14 cellular contexts compared by ENCODE assay signal in the genomic region with DNA sequence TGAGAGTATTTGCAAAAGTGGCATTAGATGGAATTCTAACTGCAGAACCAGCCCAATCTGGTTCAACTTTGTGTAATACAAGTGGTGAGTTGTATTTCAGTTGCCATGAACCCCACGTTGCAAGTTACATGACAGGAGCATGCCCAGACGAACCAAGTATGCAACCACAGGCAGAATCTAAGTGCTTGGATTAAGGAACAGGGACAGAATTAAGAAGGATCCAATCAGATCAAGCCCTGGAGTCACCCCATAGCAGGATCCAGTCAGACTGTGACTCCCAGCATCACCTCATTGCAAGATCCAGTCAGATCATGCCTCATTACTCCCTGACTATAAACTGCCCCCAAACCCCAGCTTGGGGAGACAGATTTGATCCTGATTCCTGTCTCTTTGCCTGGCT.
DNase-seq lines count a peak whose midpoint lies in the region; ATAC-seq, FAIRE-seq and TF ChIP-seq lines count a peak whose summit lies in the region.
"Had no signal": no experiment of that assay in that cellular context is flagged by ENCODE, and none has a peak within 500 bp of the region (broad histone marks: within the 10 kb centered on the region; RNA-seq: fewer than 3 reads in every experiment).

No MANE protein-coding gene starts in this region.

- no peaks in the 10 kb centered on the region for H3K9me3 ChIP-seq in upper lobe of right lung

- H3F3A ChIP-seq in GM23338 (replicated peaks; ENCODE audit: low read depth): no peaks in the 10 kb centered on the region

- intact Hi-C loops in activated CD4-positive, alpha-beta T cell treated with anti-CD3 and anti-CD28 coated beads, Interleukin-2, amount 10 ng/mL, durations not matched to agents 24 days and 14 days (cut with micrococcal nuclease): no loop called here
- intact Hi-C loops in upper lobe of right lung (cut with DNase I): no loop called here

- no peak overlapping the region for H3K27ac Mint-ChIP-seq in GM23338
- no peak overlapping the region for H3K27ac Mint-ChIP-seq in activated CD4-positive, alpha-beta T cell treated with anti-CD3 and anti-CD28 coated beads, Interleukin-2, amount 10 ng/mL, durations not matched to agents 24 days and 14 days
- H3K27ac Mint-ChIP-seq: CD4-positive, CD25-positive, alpha-beta regulatory T cell had no signal

- H3K4me3 ChIP-seq in GM23338: no peak overlapping the region
- H3K4me3 ChIP-seq in bronchial epithelial cell (ENCODE audit: low read depth, low read length): no peak overlapping the region
- H3K4me3 ChIP-seq in upper lobe of right lung: no peak overlapping the region
- H3K4me3 ChIP-seq: BLaER1 treated with 17β-estradiol and CSF1 and Interleukin-3, amounts not matched to agents 10 nM and 100 nM had no signal

- no peaks in the 10 kb centered on the region for H4K20me1 ChIP-seq in GM23338 (replicated peaks; ENCODE audit: insufficient read depth)
- H4K20me1 ChIP-seq: BLaER1 treated with 17β-estradiol and CSF1 and Interleukin-3, amounts not matched to agents 10 nM and 100 nM had no signal

- TF ChIP-seq CTCF in GM23338 (conservative IDR thresholded peaks at IDR 0.05; ENCODE audit: low read depth in 2 of 2) (no peak), bronchial epithelial cell (IDR thresholded peaks at IDR 0.05; ENCODE audit: insufficient read depth, low read length, severe bottlenecking) (no peak), upper lobe of right lung (IDR thresholded peaks at IDR 0.05) (no peak)

- no peak overlapping the region for H3K4me3 Mint-ChIP-seq in GM23338
- no peak overlapping the region for H3K4me3 Mint-ChIP-seq in activated CD4-positive, alpha-beta T cell treated with anti-CD3 and anti-CD28 coated beads, Interleukin-2, amount 10 ng/mL, durations not matched to agents 24 days and 14 days
- H3K4me3 Mint-ChIP-seq: CD4-positive, CD25-positive, alpha-beta regulatory T cell had no signal

- peak; percentile 75 for FAIRE-seq in bronchial epithelial cell (lab: Jason Lieb, UNC)

- ATAC-seq in GM23338 (no peak), esophagus mucosa (peak; percentile 58), upper lobe of right lung (no peak)

- H3K27me3 ChIP-seq in GM23338 (ENCODE audit: insufficient read depth) (no peaks in the 10 kb centered on the region), bronchial epithelial cell (ENCODE audit: control insufficient read depth, insufficient read depth, low read length) (no peaks in the 10 kb centered on the region), upper lobe of right lung (no peaks in the 10 kb centered on the region)
- H3K27me3 ChIP-seq: BLaER1 treated with 17β-estradiol and CSF1 and Interleukin-3, amounts not matched to agents 10 nM and 100 nM had no signal

- H3K79me2 ChIP-seq in GM23338 (replicated peaks; ENCODE audit: insufficient read depth): no peaks in the 10 kb centered on the region

- peaks cover 11% of the 10 kb centered on the region; the same call in 2 of the 3 replicates for H3K36me3 Mint-ChIP-seq in GM23338 (ENCODE audit: low read depth)
- no peaks in the 10 kb centered on the region for H3K36me3 Mint-ChIP-seq in activated CD4-positive, alpha-beta T cell treated with anti-CD3 and anti-CD28 coated beads, Interleukin-2, amount 10 ng/mL, durations not matched to agents 24 days and 14 days (ENCODE audit: low read depth)
- H3K36me3 Mint-ChIP-seq: CD4-positive, CD25-positive, alpha-beta regulatory T cell had no signal

- H3K27ac ChIP-seq in GM23338 (ENCODE audit: low read depth): no peak overlapping the region
- no peak overlapping the region for H3K27ac ChIP-seq in upper lobe of right lung
- H3K27ac ChIP-seq: BLaER1 treated with 17β-estradiol and CSF1 and Interleukin-3, amounts not matched to agents 10 nM and 100 nM had no signal

- H3K4me2 ChIP-seq in GM23338: no peak overlapping the region
- H3K4me2 ChIP-seq: BLaER1 treated with 17β-estradiol and CSF1 and Interleukin-3, amounts not matched to agents 10 nM and 100 nM had no signal

- H3K4me1 ChIP-seq in GM23338 (ENCODE audit: insufficient read depth) (peaks cover 18% of the 10 kb centered on the region), upper lobe of right lung (no peaks in the 10 kb centered on the region)

- peaks cover 4% of the 10 kb centered on the region for H3K27me3 Mint-ChIP-seq in GM23338 (ENCODE audit: insufficient read depth, low read depth, poor library complexity)
- no peaks in the 10 kb centered on the region for H3K27me3 Mint-ChIP-seq in activated CD4-positive, alpha-beta T cell treated with anti-CD3 and anti-CD28 coated beads, Interleukin-2, amount 10 ng/mL, durations not matched to agents 24 days and 14 days

- H2AFZ ChIP-seq in GM23338: peak overlapping the region; percentile 80; the same call in 1 of the 2 replicates

- DNase-seq in GM23338 (ENCODE audit: low spot score) (no peak), bronchial epithelial cell (ENCODE audit: low read depth) (peak; percentile 80), renal cortical epithelial cell (ENCODE audit: low read depth) (peak; percentile 13), upper lobe of right lung (no peak), NCI-H1105 (lab: John Stamatoyannopoulos, UW) (no peak)
- no peak for DNase-seq in activated CD4-positive, alpha-beta T cell treated with anti-CD3 and anti-CD28 coated beads, Interleukin-2, amount 10 ng/mL, durations not matched to agents 24 days and 14 days
- DNase-seq: ACHN; CD4-positive, CD25-positive, alpha-beta regulatory T cell; DMS53; GF-D8; H7; IMR-90 had no signal

- H3K9me3 Mint-ChIP-seq in GM23338: peaks cover 6% of the 10 kb centered on the region; the same call in 2 of the 3 replicates
- no peaks in the 10 kb centered on the region for H3K9me3 Mint-ChIP-seq in activated CD4-positive, alpha-beta T cell treated with anti-CD3 and anti-CD28 coated beads, Interleukin-2, amount 10 ng/mL, durations not matched to agents 24 days and 14 days
- H3K9me3 Mint-ChIP-seq: CD4-positive, CD25-positive, alpha-beta regulatory T cell had no signal

- H3K36me3 ChIP-seq in GM23338 (ENCODE audit: insufficient read depth): no peaks in the 10 kb centered on the region
- H3K36me3 ChIP-seq in bronchial epithelial cell (ENCODE audit: control insufficient read depth, insufficient read depth, low read length): no peaks in the 10 kb centered on the region
- H3K36me3 ChIP-seq in upper lobe of right lung: no peaks in the 10 kb centered on the region
- H3K36me3 ChIP-seq: BLaER1 treated with 17β-estradiol and CSF1 and Interleukin-3, amounts not matched to agents 10 nM and 100 nM had no signal

- H3K9me2 ChIP-seq in GM23338 (ENCODE audit: insufficient read depth): 0 out of 2 replicates have a peak, but pooled peaks cover 8% of the 10 kb centered on the region

- H3K4me1 Mint-ChIP-seq in GM23338: peaks cover 12% of the 10 kb centered on the region
- H3K4me1 Mint-ChIP-seq in activated CD4-positive, alpha-beta T cell treated with anti-CD3 and anti-CD28 coated beads, Interleukin-2, amount 10 ng/mL, durations not matched to agents 24 days and 14 days: no peaks in the 10 kb centered on the region
- H3K4me1 Mint-ChIP-seq: CD4-positive, CD25-positive, alpha-beta regulatory T cell had no signal

TF ChIP-seq in GM23338, 12 proteins besides CTCF, POLR2A, EP300 and RAD21 (continues in another document):
- no peak for TF ChIP-seq STAT1 (IDR thresholded peaks at IDR 0.05; ENCODE audit: unreplicated experiment)

Comparison
In these comparisons a context has a peak if more than half of its experiments do, and no peak if none do; other contexts are left out.
1. DNase-seq: peak in bronchial epithelial cell (single experiment) and renal cortical epithelial cell (single experiment); none in GM23338 (single experiment), activated CD4-positive, alpha-beta T cell treated with anti-CD3 and anti-CD28 coated beads, Interleukin-2, amount 10 ng/mL, durations not matched to agents 24 days and 14 days (single experiment), upper lobe of right lung (single experiment) and NCI-H1105 (single experiment).